ENCODE assay signal across 14 cellular contexts in the genomic region with DNA sequence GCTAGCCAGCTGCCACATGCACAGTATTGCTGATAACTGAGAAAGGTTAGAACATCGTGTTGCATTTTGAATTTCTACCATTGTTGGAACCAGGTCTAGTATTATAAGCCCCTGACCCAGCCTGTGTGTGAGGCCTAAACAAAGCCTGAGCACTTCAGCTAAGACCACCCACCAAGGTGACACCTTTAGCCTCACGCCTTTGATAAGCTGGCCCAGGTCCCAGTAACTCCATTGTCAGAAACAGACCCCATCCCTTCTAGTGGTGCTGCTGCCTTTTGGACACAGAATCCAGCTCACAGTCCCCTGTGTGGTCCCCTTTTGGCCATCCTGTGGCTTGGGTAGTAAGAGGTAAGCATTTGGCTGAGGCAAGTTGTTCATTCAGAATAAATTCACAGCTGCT. TPM values are rescaled to one million over a fixed set of nuclear protein-coding genes. Genes with fewer than 3 reads are reported as not detected.
DNase-seq lines count a peak whose midpoint lies in the region; ATAC-seq and TF ChIP-seq lines count a peak whose summit lies in the region.
"Had no signal": no experiment of that assay in that cellular context is flagged by ENCODE, and none has a peak within 500 bp of the region (broad histone marks: within the 10 kb centered on the region; RNA-seq: fewer than 3 reads in every experiment).

No MANE protein-coding gene starts in this region.

- H2AFZ ChIP-seq in parathyroid adenoma = no peak overlapping the region

- no peak overlapping the region for H3K27ac Mint-ChIP-seq in CD8-positive, alpha-beta T cell
- H3K27ac Mint-ChIP-seq in IgD-negative memory B cell (peak overlapping the region in 2 of 3 donors; percentile 96 to 99), endodermal cell (peak overlapping the region; percentile 44)
- H3K27ac Mint-ChIP-seq: H9 had no signal

- H3K4me1 Mint-ChIP-seq in CD8-positive, alpha-beta T cell (ENCODE audit: low read depth) = peaks cover 51% of the 10 kb centered on the region
- peaks cover 15 to 42% (median 28%) of the 10 kb centered on the region in 3 donors for H3K4me1 Mint-ChIP-seq in IgD-negative memory B cell
- H3K4me1 Mint-ChIP-seq in endodermal cell = peaks cover 21% of the 10 kb centered on the region

- H3K27me3 Mint-ChIP-seq in CD8-positive, alpha-beta T cell (ENCODE audit: low read depth) = no peaks in the 10 kb centered on the region
- H3K27me3 Mint-ChIP-seq in IgD-negative memory B cell (no peaks in the 10 kb centered on the region), endodermal cell (ENCODE audit: insufficient read depth) (peaks cover 2% of the 10 kb centered on the region)

- H3K9me3 Mint-ChIP-seq in CD8-positive, alpha-beta T cell = no peaks in the 10 kb centered on the region
- H3K9me3 Mint-ChIP-seq in IgD-negative memory B cell = no peaks in the 10 kb centered on the region
- no peaks in the 10 kb centered on the region for H3K9me3 Mint-ChIP-seq in endodermal cell
- H3K9me3 Mint-ChIP-seq: H9 had no signal

- H3K4me3 Mint-ChIP-seq in CD8-positive, alpha-beta T cell = peak overlapping the region; percentile 8
- H3K4me3 Mint-ChIP-seq in IgD-negative memory B cell (peak overlapping the region in 1 of 4 donors; percentile 98), endodermal cell (no peak overlapping the region)

- POLR2A ChIA-PET in CD8-positive, alpha-beta T cell (lab: Charles Lee) = interaction anchor here (4.7 kb wide), 1 partner anchor 29 kb away, joined by 108 read pairs; a partner anchor contains a TSS

- no peak for TF ChIP-seq CTCF in CD8-positive, alpha-beta T cell (IDR thresholded peaks at IDR 0.05)
- TF ChIP-seq CTCF in endodermal cell (conservative IDR thresholded peaks at IDR 0.05) (no peak), parathyroid adenoma (IDR thresholded peaks at IDR 0.05) (no peak), lower lobe of right lung (IDR thresholded peaks at IDR 0.05) (no peak), ascending aorta (IDR thresholded peaks at IDR 0.05) (no peak)

- H3K27me3 ChIP-seq in CD8-positive, alpha-beta T cell (ENCODE audit: insufficient read depth, low read length) = no peaks in the 10 kb centered on the region
- H3K27me3 ChIP-seq in endodermal cell (ENCODE audit: control insufficient read depth, insufficient read depth, low read length, poor library complexity, severe bottlenecking) = no peaks in the 10 kb centered on the region
- H3K27me3 ChIP-seq in parathyroid adenoma (ENCODE audit: control insufficient read depth, insufficient read depth, low read length) = no peaks in the 10 kb centered on the region
- H3K27me3 ChIP-seq in lower lobe of right lung (ENCODE audit: low read depth) = no peaks in the 10 kb centered on the region
- H3K27me3 ChIP-seq in ascending aorta = no peaks in the 10 kb centered on the region

- peak overlapping the region; percentile 97 for H3K4me2 ChIP-seq in parathyroid adenoma (ENCODE audit: low read length)

- WGBS in endodermal cell (ENCODE audit: insufficient coverage in 1 of 2, insufficient read length in 1 of 2), 2 experiments = 68 to 100% methylated on average over 1 to 2 of the region's 2 CpGs

- H3K4me3 ChIP-seq in CD8-positive, alpha-beta T cell (ENCODE audit: low read depth, low read length) = no peak overlapping the region
- H3K4me3 ChIP-seq in endodermal cell (ENCODE audit: low read length) = peak overlapping the region; percentile 92
- H3K4me3 ChIP-seq in parathyroid adenoma (ENCODE audit: low read depth, low read length) = no peak overlapping the region
- no peak overlapping the region for H3K4me3 ChIP-seq in lower lobe of right lung
- no peak overlapping the region for H3K4me3 ChIP-seq in ascending aorta

- intact Hi-C loops in CD8-positive, alpha-beta T cell (cut with DNase I, micrococcal nuclease) = loop anchor here in 1 of 2 experiments (5.0 to 10.0 kb wide), 2 partner anchors 256 to 839 kb away; a partner anchor contains a TSS
- intact Hi-C loops in lower lobe of right lung (cut with DNase I) (no loop called here), ascending aorta (cut with DNase I) (no loop called here)

- ATAC-seq in CD8-positive, alpha-beta T cell = no peak
- ATAC-seq in lower lobe of right lung = no peak
- ATAC-seq in stimulated activated naive CD8-positive, alpha-beta T cell treated with anti-CD3 and anti-CD28 coated beads, Interleukin-15, Interleukin-2, amounts not matched to agents 100 U/mL and 50 U/mL, for 24 hours = no peak
- ATAC-seq: Panc1 had no signal

- no peak for DNase-seq in CD8-positive, alpha-beta T cell
- DNase-seq in endodermal cell (peak; percentile 73), lower lobe of right lung (no peak), ascending aorta (ENCODE audit: low spot score in 2 of 2) (no peak)
- DNase-seq in stimulated activated naive CD8-positive, alpha-beta T cell treated with anti-CD3 and anti-CD28 coated beads, Interleukin-15, Interleukin-2, amounts not matched to agents 100 U/mL and 50 U/mL, for 24 hours = no peak
- DNase-seq: COR-L47, H9, NCI-H1417 treated with DMSO at 0.1 percent for 48 hours, NCI-H510A, NCI-H82, Right ventricle myocardium superior had no signal

- H3K36me3 Mint-ChIP-seq in CD8-positive, alpha-beta T cell = peaks cover 46% of the 10 kb centered on the region
- H3K36me3 Mint-ChIP-seq in IgD-negative memory B cell (peaks cover 3% of the 10 kb centered on the region), endodermal cell (ENCODE audit: low read depth) (peaks cover 4% of the 10 kb centered on the region)

- H3K4me1 ChIP-seq in CD8-positive, alpha-beta T cell (ENCODE audit: insufficient read depth, low read length) = peaks cover 31% of the 10 kb centered on the region
- H3K4me1 ChIP-seq in endodermal cell (ENCODE audit: control insufficient read depth, insufficient read depth, low read length) (peaks cover 8% of the 10 kb centered on the region), parathyroid adenoma (no peaks in the 10 kb centered on the region), lower lobe of right lung (peaks cover 25% of the 10 kb centered on the region), ascending aorta (peaks cover 11 to 13% of the 10 kb centered on the region in 2 donors)

- peaks cover 16% of the 10 kb centered on the region for H3K79me2 ChIP-seq in parathyroid adenoma

- H3K27ac ChIP-seq in CD8-positive, alpha-beta T cell (ENCODE audit: low read depth, low read length) = no peak overlapping the region
- no peak overlapping the region for H3K27ac ChIP-seq in endodermal cell (ENCODE audit: low read depth, low read length)
- no peak overlapping the region for H3K27ac ChIP-seq in parathyroid adenoma
- H3K27ac ChIP-seq in lower lobe of right lung = no peak overlapping the region
- no peak overlapping the region for H3K27ac ChIP-seq in ascending aorta

- no peak overlapping the region for H3K9ac ChIP-seq in endodermal cell (ENCODE audit: extremely low read depth, low read length, poor library complexity, severe bottlenecking)
- no peak overlapping the region for H3K9ac ChIP-seq in parathyroid adenoma

- H3K36me3 ChIP-seq in CD8-positive, alpha-beta T cell (ENCODE audit: insufficient read depth, low read length) = no peaks in the 10 kb centered on the region
- H3K36me3 ChIP-seq in endodermal cell (ENCODE audit: control insufficient read depth, insufficient read depth, low read length) = peaks cover 26% of the 10 kb centered on the region
- H3K36me3 ChIP-seq in parathyroid adenoma (ENCODE audit: control insufficient read depth, insufficient read depth, low read length) = no peaks in the 10 kb centered on the region
- H3K36me3 ChIP-seq in lower lobe of right lung = peaks cover 39% of the 10 kb centered on the region
- peaks cover 7 to 14% of the 10 kb centered on the region in 2 donors for H3K36me3 ChIP-seq in ascending aorta

- CTCF ChIA-PET in CD8-positive, alpha-beta T cell (lab: Charles Lee) = interaction anchor here (1.1 to 1.2 kb wide), 2 partner anchors 9 to 63 kb away, joined by 3 read pairs; no protein-coding TSS in a partner anchor

- no peaks in the 10 kb centered on the region for H3K9me3 ChIP-seq in CD8-positive, alpha-beta T cell (ENCODE audit: low read length)
- H3K9me3 ChIP-seq in endodermal cell (ENCODE audit: control insufficient read depth, low read length) (no peaks in the 10 kb centered on the region), parathyroid adenoma (ENCODE audit: control insufficient read depth, low read length) (no peaks in the 10 kb centered on the region), lower lobe of right lung (no peaks in the 10 kb centered on the region), ascending aorta (no peaks in the 10 kb centered on the region)

RNA-seq across cellular contexts. Expression of a gene that starts 1.6 kb away (rescaled TPM):
- 10 to 100 TPM; 10.8 to 12.1 TPM for total RNA-seq in CD8-positive, alpha-beta T cell
- polyA plus RNA-seq in IgD-negative memory B cell = 16.0 TPM
- total RNA-seq in endodermal cell (10 to 100 TPM; 12.4 to 18.9 TPM), lower lobe of right lung (19.6 TPM), ascending aorta (7.1 TPM)
- 19.1 TPM for polyA plus RNA-seq in endodermal cell (2013, experiment 1 of 2)
- polyA plus RNA-seq in endodermal cell (2013, experiment 2 of 2) = 19.3 TPM

RNA-seq across cellular contexts. Expression of a gene that starts 1.9 kb away (rescaled TPM):
- total RNA-seq in CD8-positive, alpha-beta T cell = 10 to 100 TPM; 19.0 to 19.6 TPM
- polyA plus RNA-seq in IgD-negative memory B cell = 10.6 TPM
- total RNA-seq in endodermal cell (10 to 100 TPM; 12.7 to 19.7 TPM), lower lobe of right lung (55.5 TPM), ascending aorta (20.6 TPM)
- polyA plus RNA-seq in endodermal cell (2013, experiment 1 of 2) = 11.9 TPM
- 12.8 TPM for polyA plus RNA-seq in endodermal cell (2013, experiment 2 of 2)

RNA-seq across cellular contexts. Expression of a gene that starts 28.4 kb away (rescaled TPM):
- total RNA-seq in CD8-positive, alpha-beta T cell = 100 to 1,000 TPM; 127 to 128 TPM
- 86.7 TPM for polyA plus RNA-seq in IgD-negative memory B cell
- total RNA-seq in endodermal cell = 10 to 100 TPM; 58.6 to 67.0 TPM
- polyA plus RNA-seq in endodermal cell (2013, experiment 1 of 2) = 46.4 TPM
- 44.3 TPM for polyA plus RNA-seq in endodermal cell (2013, experiment 2 of 2)
- total RNA-seq in lower lobe of right lung = 171 TPM
- 111 TPM for total RNA-seq in ascending aorta

RNA-seq across cellular contexts. Expression of a gene that starts 54.0 kb away (rescaled TPM):
- 1 to 10 TPM; 2.4 to 3.6 TPM for total RNA-seq in CD8-positive, alpha-beta T cell
- polyA plus RNA-seq in IgD-negative memory B cell = 542 TPM
- 100 to 1,000 TPM; 104 to 119 TPM for total RNA-seq in endodermal cell
- 30.9 TPM for polyA plus RNA-seq in endodermal cell (2013, experiment 1 of 2)
- polyA plus RNA-seq in endodermal cell (2013, experiment 2 of 2) = 30.1 TPM
- 555 TPM for total RNA-seq in lower lobe of right lung
- total RNA-seq in ascending aorta = 179 TPM
